In the genomic region with DNA sequence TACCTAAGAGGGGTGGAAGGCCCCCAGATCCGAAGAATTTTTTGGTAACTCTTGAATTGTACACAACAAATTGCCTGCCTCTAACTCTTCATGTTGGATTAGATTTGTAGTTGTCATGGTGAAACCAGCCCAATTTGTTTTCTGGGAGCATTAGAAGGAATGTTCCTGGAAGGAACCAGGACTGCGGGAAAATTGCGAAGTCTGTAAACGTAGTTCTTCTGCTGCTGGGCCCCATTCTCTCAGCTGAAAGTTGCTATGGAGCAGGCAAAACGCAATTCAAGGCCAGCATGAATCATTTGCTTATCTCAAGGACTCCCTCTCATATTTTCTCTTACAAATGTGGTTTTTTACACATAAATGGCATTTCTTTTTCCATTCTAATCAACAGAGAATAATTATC, we compare ENCODE assay signal across 19 cellular contexts.
DNase-seq lines count a peak whose midpoint lies in the region; ATAC-seq and TF ChIP-seq lines count a peak whose summit lies in the region.
"Had no signal": no experiment of that assay in that cellular context is flagged by ENCODE, and none has a peak within 500 bp of the region (broad histone marks: within the 10 kb centered on the region; RNA-seq: fewer than 3 reads in every experiment).

No MANE protein-coding gene starts in this region.

- no peak overlapping the region for H3K4me3 ChIP-seq in retinal pigment epithelial cell (ENCODE audit: low read length)
- H3K4me3 ChIP-seq: gastrocnemius medialis, suprapubic skin had no signal

- no peak for ATAC-seq in GM21423 (IDR thresholded peaks at IDR 0.05; ENCODE audit: unreplicated experiment)
- ATAC-seq: effector memory CD8-positive, alpha-beta T cell; gastrocnemius medialis; sciatic nerve had no signal

- peak; percentile 90 for DNase-seq in EH (ENCODE audit: low read depth)
- DNase-seq in astrocyte of the hippocampus (ENCODE audit: low read depth, low spot score): peak; percentile 87
- DNase-seq in hepatic stellate cell (ENCODE audit: low spot score): peak; percentile 19
- DNase-seq in retinal pigment epithelial cell (ENCODE audit: low read depth): peak; percentile 43
- DNase-seq in iPS-NIHi11 (ENCODE audit: low spot score): no peak
- no peak for DNase-seq in GM13977 (ENCODE audit: low spot score)
- no peak for DNase-seq in activated CD4-positive, alpha-beta T cell treated with anti-CD3 and anti-CD28 coated beads for 4 hours
- DNase-seq: activated CD4-positive, alpha-beta T cell treated with anti-CD3 and anti-CD28 coated beads, Interleukin-2, amount 10 ng/mL, durations not matched to agents 7 days and 5 days; activated naive CD4-positive, alpha-beta T cell treated with anti-CD3 and anti-CD28 coated beads, Interleukin-2, amount 10 ng/mL, durations not matched to agents 7 days and 5 days; effector memory CD8-positive, alpha-beta T cell; gastrocnemius medialis; mammary epithelial cell; NCI-H1048; NCI-H2107; NCI-H526; stimulated activated CD4-positive, alpha-beta T cell treated with anti-CD3 and anti-CD28 coated beads, Interleukin-2, amount 100 ng/mL, for 48 hours had no signal

- in situ Hi-C loops in GM13977 (cut with MboI; ENCODE audit: low pct_unique_long_range_greater_than_20kb, low sequenced_read_pairs, unreplicated experiment): no loop called here

- TF ChIP-seq CTCF in retinal pigment epithelial cell (conservative IDR thresholded peaks at IDR 0.05; ENCODE audit: low read depth, low read length) (no peak), GM13977 (IDR thresholded peaks at IDR 0.05; ENCODE audit: extremely low read depth, insufficient read depth, missing control alignments) (no peak)

Comparison
In these comparisons a context has a peak if more than half of its experiments do, and no peak if none do; other contexts are left out.
1. DNase-seq: peak in EH (single experiment), astrocyte of the hippocampus (single experiment), hepatic stellate cell (single experiment) and retinal pigment epithelial cell (single experiment); none in iPS-NIHi11 (single experiment), GM13977 (single experiment) and activated CD4-positive, alpha-beta T cell treated with anti-CD3 and anti-CD28 coated beads for 4 hours (0 of 2).